In genomic region chr1:234478481-234479309, GRCh38 we compare ENCODE assay signal across 8 cellular contexts. TPM values are rescaled to one million over a fixed set of nuclear protein-coding genes. Genes with fewer than 3 reads are reported as not detected.
DNase-seq lines count a peak whose midpoint lies in the region; ATAC-seq lines count a peak whose summit lies in the region.

Gene TARBP1 (minus strand): TSS chr1:234479179. CDS start chr1:234479103, 76 bp downstream.

- H3K27me3 Mint-ChIP-seq in CD4-positive, alpha-beta memory T cell, result peaks cover 5 to 9% of the 10 kb centered on the region in 2 donors
- H3K27me3 Mint-ChIP-seq in activated CD8-positive, alpha-beta T cell treated with anti-CD3 and anti-CD28 coated beads, Interleukin-2, amount 10 ng/mL, durations not matched to agents 7 days and 5 days (ENCODE audit: low read depth), result peaks cover 20% of the 10 kb centered on the region
- no peaks in the 10 kb centered on the region for H3K27me3 Mint-ChIP-seq in memory B cell

- H3K27ac ChIP-seq in CD4-positive, alpha-beta memory T cell (ENCODE audit: low read depth, low read length), result peak within 1 kb of the TSS; percentile 42

- ATAC-seq in GM19372 (IDR thresholded peaks at IDR 0.05; ENCODE audit: low read depth, unreplicated experiment), result peak; percentile 64
- ATAC-seq in HG03520 (IDR thresholded peaks at IDR 0.05; ENCODE audit: unreplicated experiment), result peak; percentile 62
- peak; percentile 77 for ATAC-seq in activated CD8-positive, alpha-beta T cell treated with anti-CD3 and anti-CD28 coated beads, Interleukin-2, amount 10 ng/mL, durations not matched to agents 7 days and 5 days
- ATAC-seq in memory B cell (ENCODE audit: low read depth), result peak; percentile 69

- no peaks in the 10 kb centered on the region for H3K36me3 Mint-ChIP-seq in CD4-positive, alpha-beta memory T cell
- peaks cover 9% of the 10 kb centered on the region for H3K36me3 Mint-ChIP-seq in activated CD8-positive, alpha-beta T cell treated with anti-CD3 and anti-CD28 coated beads, Interleukin-2, amount 10 ng/mL, durations not matched to agents 7 days and 5 days (ENCODE audit: low read depth)
- peaks cover 5% of the 10 kb centered on the region for H3K36me3 Mint-ChIP-seq in memory B cell

- H3K9me3 ChIP-seq in CD4-positive, alpha-beta memory T cell (ENCODE audit: control insufficient read depth in 1 of 2, low read length in 2 of 2), result no peaks in the 10 kb centered on the region

- H3K36me3 ChIP-seq in CD4-positive, alpha-beta memory T cell (ENCODE audit: insufficient read depth, low read length), result no peaks in the 10 kb centered on the region

- no peaks in the 10 kb centered on the region for H3K9me3 Mint-ChIP-seq in CD4-positive, alpha-beta memory T cell
- H3K9me3 Mint-ChIP-seq in activated CD8-positive, alpha-beta T cell treated with anti-CD3 and anti-CD28 coated beads, Interleukin-2, amount 10 ng/mL, durations not matched to agents 7 days and 5 days (ENCODE audit: insufficient read depth), result no peaks in the 10 kb centered on the region
- peaks cover 5% of the 10 kb centered on the region for H3K9me3 Mint-ChIP-seq in memory B cell

- H3K4me3 Mint-ChIP-seq in CD4-positive, alpha-beta memory T cell, result peak within 1 kb of the TSS; percentile 87 to 93 (median 90)
- H3K4me3 Mint-ChIP-seq in activated CD8-positive, alpha-beta T cell treated with anti-CD3 and anti-CD28 coated beads, Interleukin-2, amount 10 ng/mL, durations not matched to agents 7 days and 5 days, result peak within 1 kb of the TSS; percentile 83
- H3K4me3 Mint-ChIP-seq in memory B cell, result peak within 1 kb of the TSS; percentile 82

- H3K4me1 Mint-ChIP-seq in CD4-positive, alpha-beta memory T cell, result peaks cover 15 to 44% (median 27%) of the 10 kb centered on the region in 4 donors
- H3K4me1 Mint-ChIP-seq in activated CD8-positive, alpha-beta T cell treated with anti-CD3 and anti-CD28 coated beads, Interleukin-2, amount 10 ng/mL, durations not matched to agents 7 days and 5 days (ENCODE audit: low read depth), result peaks cover 45% of the 10 kb centered on the region
- H3K4me1 Mint-ChIP-seq in memory B cell, result peaks cover 15% of the 10 kb centered on the region

- peak; percentile 73 to 83 (median 82) for DNase-seq in CD4-positive, alpha-beta memory T cell
- DNase-seq in NCI-H774 (lab: John Stamatoyannopoulos, UW) (peak; percentile 89), memory B cell (ENCODE audit: low spot score in 2 of 2) (peak; percentile 79 to 88)
- DNase-seq in activated CD8-positive, alpha-beta T cell treated with anti-CD3 and anti-CD28 coated beads, Interleukin-2, amount 10 ng/mL, durations not matched to agents 7 days and 5 days, result peak; percentile 73
- peak; percentile 45 for DNase-seq in effector CD8-positive, alpha-beta T cell (lab: John Stamatoyannopoulos, UW)
- peak; percentile 52 for DNase-seq in stimulated activated CD8-positive, alpha-beta memory T cell treated with anti-CD3 and anti-CD28 coated beads, Interleukin-12 subunit alpha, Interleukin-12 subunit beta, amount 100 ng/mL, for 24 hours (ENCODE audit: extremely low read depth)

- peak within 1 kb of the TSS; percentile 47 to 63 for H3K4me3 ChIP-seq in CD4-positive, alpha-beta memory T cell (ENCODE audit: low read length in 2 of 2)

- CTCF ChIA-PET in CD4-positive, alpha-beta memory T cell (lab: Charles Lee; ENCODE audit: partially characterized antibody), result no interaction called here
- CTCF ChIA-PET in activated CD8-positive, alpha-beta T cell treated with anti-CD3 and anti-CD28 coated beads, Interleukin-2, amount 10 ng/mL, durations not matched to agents 7 days and 5 days (lab: Charles Lee), result interaction anchor here (0.8 to 2.1 kb wide), 7 partner anchors 8 to 938 kb away, joined by 3 to 10 read pairs (median 3); no protein-coding TSS in a partner anchor

- H3K27ac Mint-ChIP-seq in CD4-positive, alpha-beta memory T cell, result peak within 1 kb of the TSS; percentile 57 to 96 (median 89)
- peak within 1 kb of the TSS; percentile 81 for H3K27ac Mint-ChIP-seq in activated CD8-positive, alpha-beta T cell treated with anti-CD3 and anti-CD28 coated beads, Interleukin-2, amount 10 ng/mL, durations not matched to agents 7 days and 5 days
- peak within 1 kb of the TSS; percentile 79 for H3K27ac Mint-ChIP-seq in memory B cell

- intact Hi-C loops in CD4-positive, alpha-beta memory T cell (cut with micrococcal nuclease), result loop anchor here (1.0 to 5.0 kb wide), 5 partner anchors 120 to 1024 kb away; partner anchors contain the start of genes ARID4B, B3GALNT2, GGPS1 and IRF2BP2

- POLR2A ChIA-PET in CD4-positive, alpha-beta memory T cell (lab: Charles Lee; ENCODE audit: partially characterized antibody), result interaction anchor here (0.9 to 3.5 kb wide), 21 partner anchors 8 to 1521 kb away, joined by 3 to 35 read pairs (median 4); partner anchors contain the start of genes B3GALNT2, COA6, IRF2BP2 and RBM34
- POLR2A ChIA-PET in activated CD8-positive, alpha-beta T cell treated with anti-CD3 and anti-CD28 coated beads, Interleukin-2, amount 10 ng/mL, durations not matched to agents 7 days and 5 days (lab: Charles Lee), result interaction anchor here (0.8 to 1.7 kb wide), 11 partner anchors 9 to 364 kb away, joined by 3 to 7 read pairs (median 3); partner anchors contain the start of genes COA6 and IRF2BP2

- no peaks in the 10 kb centered on the region for H3K27me3 ChIP-seq in CD4-positive, alpha-beta memory T cell (ENCODE audit: insufficient read depth, low read length)

- H3K4me1 ChIP-seq in CD4-positive, alpha-beta memory T cell (ENCODE audit: insufficient read depth, low read length), result peaks cover 29% of the 10 kb centered on the region

RNA-seq across cellular contexts. Expression of gene TARBP1, which starts in this region (rescaled TPM):
- total RNA-seq in CD4-positive, alpha-beta memory T cell, result 10 to 100 TPM; 25.8 to 27.5 TPM
- 10 to 100 TPM in 1 of 2 donors, 1 to 10 TPM in 1; 10.0 to 14.1 TPM for polyA plus RNA-seq in CD4-positive, alpha-beta memory T cell
- 10 to 100 TPM; 35.7 TPM for total RNA-seq in activated CD8-positive, alpha-beta T cell treated with anti-CD3 and anti-CD28 coated beads, Interleukin-2, amount 10 ng/mL, durations not matched to agents 7 days and 5 days

Comparison
In these comparisons a context has a peak if more than half of its experiments do, and no peak if none do; other contexts are left out.
1. Peak in every context shown above with its lines: DNase-seq, ATAC-seq, H3K4me3 ChIP-seq and H3K27ac ChIP-seq.